8 cellular contexts compared by ENCODE assay signal in genomic region chr5:139197710-139198669, GRCh38. TPM values are rescaled to one million over a fixed set of nuclear protein-coding genes. Genes with fewer than 3 reads are reported as not detected.
DNase-seq lines count a peak whose midpoint lies in the region; ATAC-seq and TF ChIP-seq lines count a peak whose summit lies in the region.

TSS of gene SIL1 (minus strand) at chr5:139198368. CDS start at chr5:139127843, 70,525 bp downstream.

- H3K9me3 ChIP-seq in adrenal gland (replicated peaks in 1 of 3) (no peaks in the 10 kb centered on the region), heart left ventricle (no peaks in the 10 kb centered on the region), transverse colon (no peaks in the 10 kb centered on the region)

- peak within 1 kb of the TSS; percentile 65 to 96 (median 89) for H3K27ac ChIP-seq in adrenal gland
- H3K27ac ChIP-seq in heart left ventricle = peak within 1 kb of the TSS; percentile 62 to 98 (median 92)
- peak within 1 kb of the TSS; percentile 87 to 96 (median 92) for H3K27ac ChIP-seq in transverse colon

- H3K36me3 ChIP-seq in adrenal gland (replicated peaks in 1 of 2) (no peaks in the 10 kb centered on the region), heart left ventricle (peaks cover 0 to 9% (median 0%) of the 10 kb centered on the region in 9 donors), transverse colon (no peaks in the 10 kb centered on the region)

- WGBS in adrenal gland, 4 donors = 0 to 4% (median 1%) methylated on average over 18 to 61 of the region's 61 CpGs
- 1 to 5% (median 2%) methylated on average over 19 to 61 of the region's 61 CpGs for WGBS in heart left ventricle, 4 donors
- WGBS in transverse colon (ENCODE audit: low coverage in 1 of 2), 2 donors = 1% methylated on average over 10 to 60 of the region's 61 CpGs

- peak within 1 kb of the TSS; percentile 38 to 91 (median 52) for H3K4me3 ChIP-seq in adrenal gland
- H3K4me3 ChIP-seq in heart left ventricle = peak within 1 kb of the TSS; percentile 53 to 96 (median 72)
- H3K4me3 ChIP-seq in transverse colon = peak within 1 kb of the TSS; percentile 53 to 83 (median 66)

- H3K27me3 ChIP-seq in adrenal gland = no peaks in the 10 kb centered on the region
- no peaks in the 10 kb centered on the region for H3K27me3 ChIP-seq in heart left ventricle
- no peaks in the 10 kb centered on the region for H3K27me3 ChIP-seq in transverse colon

- H3K4me1 ChIP-seq in adrenal gland (replicated peaks in 1 of 2) (peaks cover 23 to 25% of the 10 kb centered on the region in 2 donors), heart left ventricle (peaks cover 0 to 35% (median 14%) of the 10 kb centered on the region in 12 donors), transverse colon (peaks cover 0 to 24% (median 2%) of the 10 kb centered on the region in 4 donors)

- ATAC-seq in HG02870 (IDR thresholded peaks at IDR 0.05; ENCODE audit: unreplicated experiment) (peak; percentile 93), heart left ventricle (peak; percentile 97 to 99 (median 98))

- TF ChIP-seq CTCF in GM13977 (IDR thresholded peaks at IDR 0.05; ENCODE audit: extremely low read depth, insufficient read depth, missing control alignments) (no peak), adrenal gland (IDR thresholded peaks at IDR 0.05) (no peak), heart left ventricle (IDR thresholded peaks at IDR 0.05) (no peak), transverse colon (IDR thresholded peaks at IDR 0.05) (no peak)

- TF ChIP-seq EP300 in transverse colon (IDR thresholded peaks at IDR 0.05; ENCODE audit: low read depth) = no peak

- TF ChIP-seq POLR2A in adrenal gland (IDR thresholded peaks at IDR 0.05) (peak; percentile 95 to 98), heart left ventricle (IDR thresholded peaks at IDR 0.05) (peak; percentile 58 to 95), transverse colon (IDR thresholded peaks at IDR 0.05) (peak; percentile 87)

- intact Hi-C loops in adrenal gland (cut with DNase I) (no loop called here), heart left ventricle (cut with DNase I) (loop anchor here in 2 of 10 donors (5.0 to 10.0 kb wide), 2 partner anchors 63 to 616 kb away; no protein-coding TSS in a partner anchor), transverse colon (cut with DNase I; ENCODE audit: low total_unique reads) (no loop called here)

- in situ Hi-C loops in GM13977 (cut with MboI; ENCODE audit: low pct_unique_long_range_greater_than_20kb, low sequenced_read_pairs, unreplicated experiment) (no loop called here), transverse colon (cut with MboI; ENCODE audit: low pct_ligation_motif_present in 1 of 4, low pct_unique_long_range_greater_than_20kb in 1 of 4, low sequenced_read_pairs in 3 of 4) (no loop called here)

- peak; percentile 97 for DNase-seq in GM13977 (ENCODE audit: low spot score)
- DNase-seq in NCI-H146 treated with DMSO at 0.1 percent for 48 hours (lab: John Stamatoyannopoulos, UW; ENCODE audit: unreplicated experiment) = peak; percentile 61
- peak; percentile 92 to 96 (median 95) for DNase-seq in T-helper 1 cell
- peak; percentile 97 to 99 (median 98) for DNase-seq in adrenal gland
- DNase-seq in heart left ventricle = peak; percentile 97 to 99 (median 97)
- peak; percentile 93 for DNase-seq in pons (ENCODE audit: low spot score)
- DNase-seq in transverse colon = peak; percentile 98

RNA-seq across cellular contexts. Expression of gene SIL1, which starts in this region (rescaled TPM):
- total RNA-seq in adrenal gland (100 to 1,000 TPM in 7 of 8 donors, 10 to 100 TPM in 1; 81.9 to 171 (median 136) TPM), heart left ventricle (100 to 1,000 TPM in 1 of 9 donors, 10 to 100 TPM in 8; 33.8 to 341 (median 39.8) TPM), transverse colon (10 to 100 TPM; 11.1 to 38.1 (median 29.0) TPM)
- polyA plus RNA-seq in adrenal gland (100 to 1,000 TPM; 143 to 313 (median 213) TPM), heart left ventricle (10 to 100 TPM; 42.2 to 56.3 TPM)

Comparison
In these comparisons a context has a peak if more than half of its experiments do, and no peak if none do; other contexts are left out.
1. Peak in every context shown above with its lines: DNase-seq, ATAC-seq, H3K4me3 ChIP-seq and H3K27ac ChIP-seq.